4 cellular contexts compared by ENCODE assay signal in genomic region chr2:37061770-37062169, GRCh38.
"Had no signal": no experiment of that assay in that cellular context is flagged by ENCODE, and none has a peak within 500 bp of the region (broad histone marks: within the 10 kb centered on the region; RNA-seq: fewer than 3 reads in every experiment).

No MANE protein-coding gene starts in this region.

- DNase-seq: H9, HCEC 1CT, IMR-90 had no signal

- H3K4me3 ChIP-seq: GM23338 had no signal

- ATAC-seq: GM23338 had no signal
